20 cellular contexts compared by ENCODE assay signal in genomic region chr18:23451011-23451410, GRCh38. TPM values are rescaled to one million over a fixed set of nuclear protein-coding genes. Genes with fewer than 3 reads are reported as not detected.
DNase-seq lines count a peak whose midpoint lies in the region; ATAC-seq, FAIRE-seq and TF ChIP-seq lines count a peak whose summit lies in the region.
"Had no signal": no experiment of that assay in that cellular context is flagged by ENCODE, and none has a peak within 500 bp of the region (broad histone marks: within the 10 kb centered on the region; RNA-seq: fewer than 3 reads in every experiment).

No MANE protein-coding gene starts in this region.

- no TSS peak for BruUV-seq in K562 (replicated peaks; lab: Mats Ljungman, UMichigan)

- H3K27me3 ChIP-seq in GM06990 (replicated peaks; ENCODE audit: control insufficient read depth, insufficient read depth, low read length) (no peaks in the 10 kb centered on the region), GM23338 (ENCODE audit: insufficient read depth) (no peaks in the 10 kb centered on the region), K562 (ENCODE audit: control insufficient read depth in 2 of 2, insufficient read depth in 2 of 2, low read length in 2 of 2) (no peaks in the 10 kb centered on the region), neural progenitor cell (no peaks in the 10 kb centered on the region), brain microvascular endothelial cell (replicated peaks) (no peaks in the 10 kb centered on the region)

- H3K4me2 ChIP-seq in GM23338 (no peak overlapping the region), K562 (ENCODE audit: insufficient read depth, low read length) (no peak overlapping the region), neural progenitor cell (no peak overlapping the region)

- no peak overlapping the region for H3K4me3 Mint-ChIP-seq in GM23338
- no peak overlapping the region for H3K4me3 Mint-ChIP-seq in neural progenitor cell

- in situ Hi-C loops in K562 (cut with MboI) (no loop called here), brain microvascular endothelial cell (cut with HindIII; ENCODE audit: low pct_ligation_motif_present, low sequenced_read_pairs) (no loop called here)

- no peak for TF ChIP-seq CTCF in GM06990 (IDR thresholded peaks at IDR 0.05; ENCODE audit: insufficient read depth, low read length, poor library complexity, severe bottlenecking)
- TF ChIP-seq CTCF in GM23338 (conservative IDR thresholded peaks at IDR 0.05; ENCODE audit: low read depth in 2 of 2), result no peak
- no peak for TF ChIP-seq CTCF in K562 (IDR thresholded peaks at IDR 0.05 in 2 of 3, conservative IDR thresholded peaks at IDR 0.05 in 1 of 3; ENCODE audit: insufficient read depth in 2 of 3, low read depth in 1 of 3, low read length in 3 of 3)
- no peak for TF ChIP-seq CTCF in neural progenitor cell (IDR thresholded peaks at IDR 0.05)
- no peak for TF ChIP-seq CTCF in brain microvascular endothelial cell (IDR thresholded peaks at IDR 0.05; ENCODE audit: low read depth, low read length, missing control alignments)

- peak overlapping the region; percentile 17; the same call in 1 of the 2 replicates for H3K4me3 ChIP-seq in GM06990 (replicated peaks; ENCODE audit: low read depth, low read length)
- no peak overlapping the region for H3K4me3 ChIP-seq in GM23338
- H3K4me3 ChIP-seq in K562, result no peak overlapping the region
- H3K4me3 ChIP-seq in neural progenitor cell, result no peak overlapping the region
- no peak overlapping the region for H3K4me3 ChIP-seq in brain microvascular endothelial cell (ENCODE audit: low read depth, low read length)

- no peaks in the 10 kb centered on the region for H3K9me1 ChIP-seq in K562 (ENCODE audit: control insufficient read depth, insufficient read depth, low read length)

- FAIRE-seq in K562 (lab: Jason Lieb, UNC), result no peak

- TF ChIP-seq RAD21 in K562 (CRISPR knock-in tag; conservative IDR thresholded peaks at IDR 0.05 in 1 of 2, IDR thresholded peaks at IDR 0.05 in 1 of 2), result no peak

- intact Hi-C loops in K562 (cut with micrococcal nuclease), result no loop called here

- no peaks in the 10 kb centered on the region for H3K9me2 ChIP-seq in GM23338 (ENCODE audit: insufficient read depth)

- H2AFZ ChIP-seq in GM23338 (0 out of 2 replicates have a peak overlapping the region, but pooled peaks have one; percentile 45), K562 (ENCODE audit: low read depth, low read length) (peak overlapping the region; percentile 12; the same call in 1 of the 2 replicates), neural progenitor cell (replicated peaks) (no peak overlapping the region)

- H3K79me2 ChIP-seq in GM23338 (replicated peaks; ENCODE audit: insufficient read depth) (peaks cover 29% of the 10 kb centered on the region), K562 (ENCODE audit: control insufficient read depth, insufficient read depth, low read length) (peaks cover 31% of the 10 kb centered on the region), neural progenitor cell (ENCODE audit: low read depth) (peaks cover 29% of the 10 kb centered on the region)

- H3K27me3 Mint-ChIP-seq in GM23338 (ENCODE audit: insufficient read depth, low read depth, poor library complexity) (peaks cover 2% of the 10 kb centered on the region), neural progenitor cell (ENCODE audit: insufficient read depth, low read depth) (peaks cover 8% of the 10 kb centered on the region)

- 92% methylated on average over 16 of the region's 18 CpGs for WGBS in K562 (ENCODE audit: insufficient coverage, low coverage, missing lambda C conversion rate)

- H3K4me1 Mint-ChIP-seq in GM23338 (peaks cover 11% of the 10 kb centered on the region), neural progenitor cell (peaks cover 15% of the 10 kb centered on the region)

- no peaks in the 10 kb centered on the region for H3K36me3 ChIP-seq in GM06990 (ENCODE audit: control insufficient read depth, insufficient read depth, low read length)
- no peaks in the 10 kb centered on the region for H3K36me3 ChIP-seq in GM23338 (ENCODE audit: insufficient read depth)
- peaks cover 3% of the 10 kb centered on the region; the same call in 1 of the 3 replicates for H3K36me3 ChIP-seq in K562 (ENCODE audit: control insufficient read depth, insufficient read depth, low read length)
- no peaks in the 10 kb centered on the region for H3K36me3 ChIP-seq in neural progenitor cell
- peaks cover 2% of the 10 kb centered on the region for H3K36me3 ChIP-seq in brain microvascular endothelial cell (replicated peaks)

- no peak for ATAC-seq in GM23338
- no peak for ATAC-seq in K562

- no peaks in the 10 kb centered on the region; the same call in 2 of the 3 replicates for H3K9me3 Mint-ChIP-seq in GM23338
- H3K9me3 Mint-ChIP-seq in neural progenitor cell, result no peaks in the 10 kb centered on the region

- DNase-seq in GM06990 (ENCODE audit: extremely low read depth, insufficient read length) (peak; percentile 15), GM23338 (ENCODE audit: low spot score) (no peak), K562 (ENCODE audit: extremely low read depth in 1 of 4, low spot score in 3 of 4) (no peak), neural progenitor cell (ENCODE audit: low spot score) (no peak), retina (no peak), NAMALWA (ENCODE audit: low spot score) (no peak), brain microvascular endothelial cell (no peak)
- no peak for DNase-seq in stimulated activated CD8-positive, alpha-beta memory T cell treated with anti-CD3 and anti-CD28 coated beads, Interleukin-4, amount 100 ng/mL, for 48 hours
- DNase-seq: ACHN; Calu3; CD4-positive, CD25-positive, alpha-beta regulatory T cell; DMS53; HCEC 1CT; KBM-7; NCI-H1436 treated with DMSO at 0.1 percent for 48 hours; NCI-H2029 treated with DMSO at 0.1 percent for 48 hours; NCI-H2171 treated with DMSO at 0.1 percent for 48 hours; NCI-H446 treated with DMSO at 0.1 percent for 48 hours; RPMI8226; SIG-M5 had no signal

- H3K27ac Mint-ChIP-seq in GM23338, result no peak overlapping the region
- H3K27ac Mint-ChIP-seq in neural progenitor cell, result peak overlapping the region; percentile 90

- H4K20me1 ChIP-seq in GM23338 (replicated peaks; ENCODE audit: insufficient read depth) (0 out of 2 replicates have a peak, but pooled peaks cover 3% of the 10 kb centered on the region), K562 (replicated peaks; ENCODE audit: control insufficient read depth, insufficient read depth, low read length) (no peaks in the 10 kb centered on the region; the same call in 1 of the 2 replicates), neural progenitor cell (ENCODE audit: low read depth) (peaks cover 17% of the 10 kb centered on the region)

- no peak for TF ChIP-seq POLR2A in K562 (conservative IDR thresholded peaks at IDR 0.05)

- H3K9me3 ChIP-seq in K562 (replicated peaks; ENCODE audit: control insufficient read depth, insufficient read depth, low read depth, low read length) (no peaks in the 10 kb centered on the region), neural progenitor cell (ENCODE audit: low read depth) (no peaks in the 10 kb centered on the region)

- H3K9ac ChIP-seq in K562 (ENCODE audit: insufficient read depth in 1 of 2, low read depth in 2 of 2, low read length in 2 of 2) (no peak overlapping the region), neural progenitor cell (no peak overlapping the region)

- POLR2A ChIA-PET in K562 (lab: Yijun Ruan, JAX), result no interaction called here

- CTCF ChIA-PET in K562 (lab: Yijun Ruan, JAX; ENCODE audit: low intra/inter-chr PET ratio), result no interaction called here

- no peaks in the 10 kb centered on the region for H3F3A ChIP-seq in GM23338 (replicated peaks; ENCODE audit: low read depth)
- no peaks in the 10 kb centered on the region for H3F3A ChIP-seq in neural progenitor cell (ENCODE audit: low read depth)

- H3K27ac ChIP-seq in GM23338 (ENCODE audit: low read depth), result no peak overlapping the region
- no peak overlapping the region for H3K27ac ChIP-seq in K562 (ENCODE audit: extremely low read depth, low read depth, low read length)
- no peak overlapping the region for H3K27ac ChIP-seq in neural progenitor cell
- H3K27ac ChIP-seq in brain microvascular endothelial cell, result no peak overlapping the region

- no peak for TF ChIP-seq EP300 in K562 (IDR thresholded peaks at IDR 0.05; ENCODE audit: low read length)

- H3K36me3 Mint-ChIP-seq in GM23338 (ENCODE audit: low read depth) (no peaks in the 10 kb centered on the region), neural progenitor cell (no peaks in the 10 kb centered on the region)
- H3K36me3 Mint-ChIP-seq: CD4-positive, CD25-positive, alpha-beta regulatory T cell had no signal

- H3K4me1 ChIP-seq in GM23338 (ENCODE audit: insufficient read depth) (0 out of 2 replicates have a peak, but pooled peaks cover 5% of the 10 kb centered on the region), K562 (replicated peaks in 1 of 2; ENCODE audit: control insufficient read depth in 2 of 2, insufficient read depth in 2 of 2, low read length in 2 of 2) (peaks cover 12 to 22% of the 10 kb centered on the region in 2 experiments), neural progenitor cell (peaks cover 10% of the 10 kb centered on the region)

RNA-seq across cellular contexts. Expression of gene RIOK3, which starts 2.1 kb away (rescaled TPM):
- total RNA-seq in GM23338 (2014; rRNA removed; shearing (Covaris generic)), result 22.1 and 23.7 TPM in 2 replicates
- 20.8 and 22.7 TPM in 2 replicates for polyA plus RNA-seq in GM23338 (2016; fragmentation: Nextera tagmentation; extraction: Ambion mirVana)
- total RNA-seq in K562 (2011; cell fraction: chromatin; rRNA removed; ENCODE audit: low replicate concordance), result 90.6 and 225 TPM in 2 replicates
- total RNA-seq in K562 (2011; cell fraction: nucleolus; rRNA removed), result 55.7 and 61.2 TPM in 2 replicates
- total RNA-seq in K562 (2011; cell fraction: nucleoplasm; rRNA removed), result 83.1 and 87.0 TPM in 2 replicates
- 52.1 and 63.1 TPM in 2 replicates for total RNA-seq in K562 (2014; rRNA removed)
- total RNA-seq in K562 (2014; rRNA removed; fragmentation: Illumina TruSeq; extraction: Trizol), result 85.2 and 99.9 TPM in 2 replicates
- 72.2 and 73.3 TPM in 2 replicates for total RNA-seq in K562 (2015; rRNA removed; fragmentation: Illumina TruSeq; extraction: Trizol)
- 61.2 and 62.9 TPM in 2 replicates for total RNA-seq in K562 (2021)
- polyA plus RNA-seq in K562 (2011; rRNA removed), result 85.1 and 89.5 TPM in 2 replicates
- polyA plus RNA-seq in K562 (2011; cell fraction: cytosol; rRNA removed), result 26.9 and 30.9 TPM in 2 replicates
- polyA plus RNA-seq in K562 (2011; cell fraction: nucleus; rRNA removed), result 50.2 and 79.8 TPM in 2 replicates
- 67.3 and 78.4 TPM in 2 replicates for polyA plus RNA-seq in K562 (2012)
- polyA plus RNA-seq in K562 (2014; fragmentation: Illumina TruSeq; extraction: Trizol), result 71.4 and 80.5 TPM in 2 replicates
- 10 to 100 TPM; 21.4 to 39.4 TPM for polyA plus RNA-seq in K562 (2014; fragmentation: Nextera tagmentation; extraction: Ambion mirVana)
- 53.9 and 57.4 TPM in 2 replicates for polyA plus RNA-seq in K562 (2014; rRNA removed)
- polyA minus RNA-seq in K562 (2011; rRNA and poly(A)+ RNA removed), result 109 and 130 TPM in 2 replicates
- polyA minus RNA-seq in K562 (2011; cell fraction: cytosol; rRNA and poly(A)+ RNA removed), result 68.5 and 72.1 TPM in 2 replicates
- polyA minus RNA-seq in K562 (2011; cell fraction: nucleus; rRNA and poly(A)+ RNA removed), result 33.3 and 66.6 TPM in 2 replicates
- 48.0 and 77.5 TPM in 2 replicates for total RNA-seq in neural progenitor cell (ENCODE audit: low replicate concordance)

RNA-seq across cellular contexts. Expression of gene RMC1, which starts 52.3 kb away (rescaled TPM):
- total RNA-seq in GM23338 (2014; rRNA removed; shearing (Covaris generic)), result 18.9 and 23.3 TPM in 2 replicates
- 23.6 and 24.6 TPM in 2 replicates for polyA plus RNA-seq in GM23338 (2016; fragmentation: Nextera tagmentation; extraction: Ambion mirVana)
- 65.5 and 73.0 TPM in 2 replicates for total RNA-seq in K562 (2011; cell fraction: chromatin; rRNA removed; ENCODE audit: low replicate concordance)
- 31.1 and 40.4 TPM in 2 replicates for total RNA-seq in K562 (2011; cell fraction: nucleolus; rRNA removed)
- total RNA-seq in K562 (2011; cell fraction: nucleoplasm; rRNA removed), result 34.7 and 39.7 TPM in 2 replicates
- 25.3 and 35.3 TPM in 2 replicates for total RNA-seq in K562 (2014; rRNA removed)
- total RNA-seq in K562 (2014; rRNA removed; fragmentation: Illumina TruSeq; extraction: Trizol), result 38.6 and 41.6 TPM in 2 replicates
- total RNA-seq in K562 (2015; rRNA removed; fragmentation: Illumina TruSeq; extraction: Trizol), result 35.5 and 39.9 TPM in 2 replicates
- total RNA-seq in K562 (2021), result 37.1 and 42.1 TPM in 2 replicates
- 20.3 and 40.1 TPM in 2 replicates for polyA plus RNA-seq in K562 (2011; rRNA removed)
- 23.3 and 34.9 TPM in 2 replicates for polyA plus RNA-seq in K562 (2011; cell fraction: cytosol; rRNA removed)
- 66.0 and 76.2 TPM in 2 replicates for polyA plus RNA-seq in K562 (2011; cell fraction: nucleus; rRNA removed)
- polyA plus RNA-seq in K562 (2012), result 32.4 and 38.8 TPM in 2 replicates
- polyA plus RNA-seq in K562 (2014; fragmentation: Illumina TruSeq; extraction: Trizol), result 39.0 and 42.4 TPM in 2 replicates
- polyA plus RNA-seq in K562 (2014; fragmentation: Nextera tagmentation; extraction: Ambion mirVana), result 10 to 100 TPM in 1 of 2 experiments, 1 to 10 TPM in 1; 7.5 to 10.5 TPM
- polyA plus RNA-seq in K562 (2014; rRNA removed), result 31.9 and 32.0 TPM in 2 replicates
- polyA minus RNA-seq in K562 (2011; rRNA and poly(A)+ RNA removed), result 16.4 and 22.5 TPM in 2 replicates
- polyA minus RNA-seq in K562 (2011; cell fraction: cytosol; rRNA and poly(A)+ RNA removed), result 16.3 and 19.6 TPM in 2 replicates
- polyA minus RNA-seq in K562 (2011; cell fraction: nucleus; rRNA and poly(A)+ RNA removed), result 17.0 and 21.2 TPM in 2 replicates
- total RNA-seq in neural progenitor cell (ENCODE audit: low replicate concordance), result 20.8 and 31.6 TPM in 2 replicates
